In the genomic region with DNA sequence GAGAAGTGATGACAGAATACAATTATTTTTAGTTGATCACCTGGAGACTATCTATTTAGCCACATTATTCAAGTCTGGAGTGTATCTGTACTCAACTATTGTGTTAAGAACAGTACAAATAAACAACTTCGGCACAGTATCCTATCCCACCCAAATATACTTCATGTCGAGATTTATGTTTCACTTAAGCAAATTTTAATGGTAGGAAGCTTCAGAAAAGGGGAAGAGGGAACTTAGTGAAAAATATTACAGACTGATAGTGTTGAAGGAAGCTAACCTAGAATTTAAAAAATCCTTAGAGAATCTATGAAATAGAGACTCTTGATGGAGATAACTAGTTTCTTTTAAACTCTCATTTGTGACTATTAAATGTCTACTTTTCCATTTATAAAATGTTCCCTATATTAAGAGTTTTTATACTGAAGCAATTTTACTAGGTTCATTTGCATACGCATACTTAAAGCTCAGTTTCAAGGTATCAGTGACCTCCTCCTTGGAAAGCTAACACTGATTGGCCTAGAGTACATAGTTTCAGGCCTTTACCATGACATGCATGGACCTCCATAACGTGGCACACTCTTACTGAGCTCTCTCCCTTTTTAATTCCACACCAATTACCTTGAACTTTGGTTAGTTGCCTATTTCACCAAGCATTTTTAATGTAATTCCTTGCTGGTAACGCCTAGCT, we compare ENCODE assay signal across 21 cellular contexts.
A peak's percentile ranks its signal among the peaks of the same experiment; 100 is the strongest.
DNase-seq lines count a peak whose midpoint lies in the region; ATAC-seq lines count a peak whose summit lies in the region.
"Had no signal": no experiment of that assay in that cellular context is flagged by ENCODE, and none has a peak within 500 bp of the region (broad histone marks: within the 10 kb centered on the region; RNA-seq: fewer than 3 reads in every experiment).

No MANE protein-coding gene starts in this region.

- peaks cover 5% of the 10 kb centered on the region for H3K9me3 Mint-ChIP-seq in activated CD4-positive, alpha-beta T cell treated with anti-CD3 and anti-CD28 coated beads, Interleukin-2, amount 10 ng/mL, durations not matched to agents 24 days and 14 days
- no peaks in the 10 kb centered on the region for H3K9me3 Mint-ChIP-seq in activated naive CD8-positive, alpha-beta T cell treated with anti-CD3 and anti-CD28 coated beads, Interleukin-2, amount 10 ng/mL, durations not matched to agents 7 days and 5 days
- no peaks in the 10 kb centered on the region for H3K9me3 Mint-ChIP-seq in stimulated activated memory B cell treated with anti-CD40 and anti-IgM and Interleukin-4, amounts not matched to agents 10 μg/mL and 1 μg/mL and 100 μg/mL, for 72 hours
- H3K9me3 Mint-ChIP-seq: CD14-positive monocyte had no signal

- H3K4me3 Mint-ChIP-seq in activated CD4-positive, alpha-beta T cell treated with anti-CD3 and anti-CD28 coated beads, Interleukin-2, amount 10 ng/mL, durations not matched to agents 24 days and 14 days: peak overlapping the region; percentile 48
- H3K4me3 Mint-ChIP-seq in activated naive CD8-positive, alpha-beta T cell treated with anti-CD3 and anti-CD28 coated beads, Interleukin-2, amount 10 ng/mL, durations not matched to agents 7 days and 5 days: peak overlapping the region; percentile 24
- H3K4me3 Mint-ChIP-seq in stimulated activated memory B cell treated with anti-CD40 and anti-IgM and Interleukin-4, amounts not matched to agents 10 μg/mL and 1 μg/mL and 100 μg/mL, for 72 hours: peak overlapping the region; percentile 42

- ATAC-seq in activated naive CD8-positive, alpha-beta T cell treated with anti-CD3 and anti-CD28 coated beads, Interleukin-2, amount 10 ng/mL, durations not matched to agents 7 days and 5 days (ENCODE audit: low read depth): no peak
- no peak for ATAC-seq in stimulated activated memory B cell treated with anti-CD40 and anti-IgM and Interleukin-4, amounts not matched to agents 10 μg/mL and 1 μg/mL and 100 μg/mL, for 72 hours
- no peak for ATAC-seq in GM18867 (IDR thresholded peaks at IDR 0.05; ENCODE audit: unreplicated experiment)
- ATAC-seq in GM21528 (IDR thresholded peaks at IDR 0.05; ENCODE audit: low FRiP score, unreplicated experiment): no peak
- no peak for ATAC-seq in HG02759 (IDR thresholded peaks at IDR 0.05; ENCODE audit: unreplicated experiment)
- ATAC-seq: A549, left lung had no signal

- H3K36me3 Mint-ChIP-seq in activated CD4-positive, alpha-beta T cell treated with anti-CD3 and anti-CD28 coated beads, Interleukin-2, amount 10 ng/mL, durations not matched to agents 24 days and 14 days (ENCODE audit: low read depth): peaks cover 28% of the 10 kb centered on the region
- peaks cover 29% of the 10 kb centered on the region for H3K36me3 Mint-ChIP-seq in activated naive CD8-positive, alpha-beta T cell treated with anti-CD3 and anti-CD28 coated beads, Interleukin-2, amount 10 ng/mL, durations not matched to agents 7 days and 5 days
- H3K36me3 Mint-ChIP-seq in stimulated activated memory B cell treated with anti-CD40 and anti-IgM and Interleukin-4, amounts not matched to agents 10 μg/mL and 1 μg/mL and 100 μg/mL, for 72 hours: peaks cover 17% of the 10 kb centered on the region

- H3K27ac Mint-ChIP-seq in activated CD4-positive, alpha-beta T cell treated with anti-CD3 and anti-CD28 coated beads, Interleukin-2, amount 10 ng/mL, durations not matched to agents 24 days and 14 days: no peak overlapping the region
- peak overlapping the region; percentile 66 for H3K27ac Mint-ChIP-seq in activated naive CD8-positive, alpha-beta T cell treated with anti-CD3 and anti-CD28 coated beads, Interleukin-2, amount 10 ng/mL, durations not matched to agents 7 days and 5 days
- peak overlapping the region; percentile 82 for H3K27ac Mint-ChIP-seq in stimulated activated memory B cell treated with anti-CD40 and anti-IgM and Interleukin-4, amounts not matched to agents 10 μg/mL and 1 μg/mL and 100 μg/mL, for 72 hours
- H3K27ac Mint-ChIP-seq: CD14-positive monocyte had no signal

- DNase-seq in activated CD4-positive, alpha-beta T cell treated with anti-CD3 and anti-CD28 coated beads, Interleukin-2, amount 10 ng/mL, durations not matched to agents 24 days and 14 days: no peak
- DNase-seq in activated CD4-positive, alpha-beta T cell treated with anti-CD3 and anti-CD28 coated beads for 1 hour: no peak
- DNase-seq in NAMALWA (ENCODE audit: low spot score): peak; percentile 66
- DNase-seq in activated naive CD8-positive, alpha-beta T cell treated with anti-CD3 and anti-CD28 coated beads, Interleukin-2, amount 10 ng/mL, durations not matched to agents 7 days and 5 days: no peak
- DNase-seq: activated CD4-positive, alpha-beta T cell treated with anti-CD3 and anti-CD28 coated beads, Interleukin-2, amount 50 U/mL, for 48 hours; activated T-cell treated with anti-CD3 and anti-CD28 coated beads, Interleukin-2, amount 50 U/mL, for 1 hour; DMS153; KBM-7; left lung; NCI-H1436 treated with DMSO at 0.1 percent for 48 hours; NCI-H82; occipital lobe; RPMI8226; stimulated activated naive CD4-positive, alpha-beta T cell; tibial artery had no signal

- H3K27me3 Mint-ChIP-seq in activated CD4-positive, alpha-beta T cell treated with anti-CD3 and anti-CD28 coated beads, Interleukin-2, amount 10 ng/mL, durations not matched to agents 24 days and 14 days: no peaks in the 10 kb centered on the region
- H3K27me3 Mint-ChIP-seq in activated naive CD8-positive, alpha-beta T cell treated with anti-CD3 and anti-CD28 coated beads, Interleukin-2, amount 10 ng/mL, durations not matched to agents 7 days and 5 days: no peaks in the 10 kb centered on the region
- H3K27me3 Mint-ChIP-seq in stimulated activated memory B cell treated with anti-CD40 and anti-IgM and Interleukin-4, amounts not matched to agents 10 μg/mL and 1 μg/mL and 100 μg/mL, for 72 hours: no peaks in the 10 kb centered on the region

- intact Hi-C loops in activated CD4-positive, alpha-beta T cell treated with anti-CD3 and anti-CD28 coated beads, Interleukin-2, amount 10 ng/mL, durations not matched to agents 24 days and 14 days (cut with micrococcal nuclease): loop anchor here (1.0 kb wide), 1 partner anchor 17 kb away; no protein-coding TSS in a partner anchor

- POLR2A ChIA-PET in activated naive CD8-positive, alpha-beta T cell treated with anti-CD3 and anti-CD28 coated beads, Interleukin-2, amount 10 ng/mL, durations not matched to agents 7 days and 5 days (lab: Charles Lee): interaction anchor here (1.2 to 2.1 kb wide), 2 partner anchors 16 to 197 kb away, joined by 3 to 12 read pairs; no protein-coding TSS in a partner anchor

- peaks cover 40% of the 10 kb centered on the region for H3K4me1 Mint-ChIP-seq in activated CD4-positive, alpha-beta T cell treated with anti-CD3 and anti-CD28 coated beads, Interleukin-2, amount 10 ng/mL, durations not matched to agents 24 days and 14 days
- H3K4me1 Mint-ChIP-seq in activated naive CD8-positive, alpha-beta T cell treated with anti-CD3 and anti-CD28 coated beads, Interleukin-2, amount 10 ng/mL, durations not matched to agents 7 days and 5 days: peaks cover 34% of the 10 kb centered on the region
- peaks cover 59% of the 10 kb centered on the region for H3K4me1 Mint-ChIP-seq in stimulated activated memory B cell treated with anti-CD40 and anti-IgM and Interleukin-4, amounts not matched to agents 10 μg/mL and 1 μg/mL and 100 μg/mL, for 72 hours
